Comparison of ENCODE assay signal across 8 cellular contexts in the genomic region with DNA sequence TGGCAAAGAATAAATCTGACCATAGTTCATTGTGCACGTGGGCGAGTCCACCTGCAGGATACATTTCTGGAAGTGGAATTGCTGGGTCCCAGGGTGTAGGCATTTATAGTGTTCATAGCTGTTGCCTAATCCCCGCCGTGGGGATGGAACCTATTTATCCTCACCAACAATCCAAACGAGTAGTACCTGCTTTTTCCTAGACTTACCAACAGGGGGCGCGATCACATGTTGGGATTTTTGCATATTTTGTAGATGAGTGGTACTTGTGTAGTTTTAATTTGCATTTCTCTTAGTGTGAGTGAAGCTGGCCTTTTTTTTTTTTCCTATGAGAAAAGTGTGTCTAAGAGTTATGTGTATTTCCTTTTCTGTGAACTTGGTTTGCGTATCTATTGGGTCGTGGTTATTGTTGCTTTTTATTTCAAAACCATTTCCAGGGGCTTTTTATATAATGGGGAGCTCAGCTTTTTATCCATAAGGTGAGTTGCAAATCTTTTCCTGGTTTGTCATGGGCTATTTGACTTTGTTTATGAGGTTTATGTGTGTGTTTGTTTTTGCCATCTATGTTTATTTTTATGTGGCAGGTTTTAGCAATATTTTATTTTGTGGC.
DNase-seq lines count a peak whose midpoint lies in the region; ATAC-seq and TF ChIP-seq lines count a peak whose summit lies in the region.

No MANE protein-coding gene starts in this region.

- H3K79me2 ChIP-seq in GM23338 (replicated peaks; ENCODE audit: insufficient read depth) = no peaks in the 10 kb centered on the region

- H3K4me1 Mint-ChIP-seq in GM23338 = peaks cover 8% of the 10 kb centered on the region

- H3K9me3 Mint-ChIP-seq in GM23338 = peaks cover 7% of the 10 kb centered on the region

- peak; percentile 84 to 95 for TF ChIP-seq CTCF in GM23338 (conservative IDR thresholded peaks at IDR 0.05; ENCODE audit: low read depth in 2 of 2)

- no peaks in the 10 kb centered on the region for H4K20me1 ChIP-seq in GM23338 (replicated peaks; ENCODE audit: insufficient read depth)

- peaks cover 6% of the 10 kb centered on the region for H3K36me3 Mint-ChIP-seq in GM23338 (ENCODE audit: low read depth)

- H3K9me2 ChIP-seq in GM23338 (ENCODE audit: insufficient read depth) = no peaks in the 10 kb centered on the region

- DNase-seq in AG08396 (ENCODE audit: low spot score) = peak; percentile 73
- DNase-seq in GM23338 (ENCODE audit: low spot score) = peak; percentile 81
- DNase-seq in NCI-H82 treated with DMSO at 0.1 percent for 48 hours (lab: John Stamatoyannopoulos, UW; ENCODE audit: unreplicated experiment) = peak; percentile 44
- DNase-seq in activated CD8-positive, alpha-beta memory T cell treated with anti-CD3 and anti-CD28 coated beads for 1 hour (ENCODE audit: extremely low read depth in 1 of 2, low read depth in 1 of 2) = peak; percentile 37 to 42
- DNase-seq in effector memory CD4-positive, alpha-beta T cell = peak; percentile 25 to 51 (median 27)
- peak; percentile 56 for DNase-seq in midbrain (lab: John Stamatoyannopoulos, UW)
- DNase-seq in stimulated activated CD8-positive, alpha-beta memory T cell treated with anti-CD3 and anti-CD28 coated beads, Interleukin-4, amount 100 ng/mL, for 4 hours (ENCODE audit: low read depth in 2 of 2, low spot score in 1 of 2) = peak; percentile 24 to 49

- no peak overlapping the region for H3K27ac Mint-ChIP-seq in GM23338

- H3K36me3 ChIP-seq in GM23338 (ENCODE audit: insufficient read depth) = no peaks in the 10 kb centered on the region
- H3K36me3 ChIP-seq in effector memory CD4-positive, alpha-beta T cell (ENCODE audit: control insufficient read depth, insufficient read depth, low read length) = no peaks in the 10 kb centered on the region

- H3K4me3 Mint-ChIP-seq in GM23338 = no peak overlapping the region

- H3K27me3 Mint-ChIP-seq in GM23338 (ENCODE audit: insufficient read depth, low read depth, poor library complexity) = peaks cover 35% of the 10 kb centered on the region

- H2AFZ ChIP-seq in GM23338 = no peak overlapping the region

- H3K27me3 ChIP-seq in GM23338 (ENCODE audit: insufficient read depth) = no peaks in the 10 kb centered on the region
- no peaks in the 10 kb centered on the region for H3K27me3 ChIP-seq in effector memory CD4-positive, alpha-beta T cell (replicated peaks; ENCODE audit: control insufficient read depth, insufficient read depth, low read length, poor library complexity, severe bottlenecking)

- ATAC-seq in GM23338 (no peak; the same call in 1 of the 3 replicates), GM21390 (IDR thresholded peaks at IDR 0.05; ENCODE audit: unreplicated experiment) (no peak)

- no peaks in the 10 kb centered on the region for H3F3A ChIP-seq in GM23338 (replicated peaks; ENCODE audit: low read depth)

- peaks cover 4% of the 10 kb centered on the region; the same call in 1 of the 2 replicates for H3K4me1 ChIP-seq in GM23338 (ENCODE audit: insufficient read depth)
- no peaks in the 10 kb centered on the region for H3K4me1 ChIP-seq in effector memory CD4-positive, alpha-beta T cell (ENCODE audit: control insufficient read depth, insufficient read depth, low read length, poor library complexity, severe bottlenecking)

- no peak overlapping the region for H3K4me2 ChIP-seq in GM23338

- no peak overlapping the region for H3K27ac ChIP-seq in GM23338 (ENCODE audit: low read depth)
- no peak overlapping the region for H3K27ac ChIP-seq in effector memory CD4-positive, alpha-beta T cell (ENCODE audit: insufficient read depth, low read length, poor library complexity, severe bottlenecking)

- no peak overlapping the region for H3K4me3 ChIP-seq in GM23338
- H3K4me3 ChIP-seq in effector memory CD4-positive, alpha-beta T cell (ENCODE audit: insufficient read depth, low read depth, low read length, poor library complexity, severe bottlenecking) = no peak overlapping the region

- no peaks in the 10 kb centered on the region for H3K9me3 ChIP-seq in effector memory CD4-positive, alpha-beta T cell (ENCODE audit: control insufficient read depth, low read length)

TF ChIP-seq in GM23338, 12 proteins besides CTCF, POLR2A, EP300 and RAD21:
- TF ChIP-seq CREB1 (CRISPR knock-in tag; IDR thresholded peaks at IDR 0.05; ENCODE audit: low read depth) (no peak), POLR2AphosphoS5 (IDR thresholded peaks at IDR 0.05; ENCODE audit: low read depth) (no peak), JUNB (IDR thresholded peaks at IDR 0.05; ENCODE audit: unreplicated experiment) (no peak), NANOG (IDR thresholded peaks at IDR 0.05; ENCODE audit: borderline replicate concordance) (no peak), ZNF331 (CRISPR knock-in tag; IDR thresholded peaks at IDR 0.05; ENCODE audit: low read depth) (no peak), EZH2phosphoT487 (IDR thresholded peaks at IDR 0.05; ENCODE audit: unreplicated experiment) (no peak), STAT1 (IDR thresholded peaks at IDR 0.05; ENCODE audit: unreplicated experiment) (no peak)
- TF ChIP-seq, protein P1, sequence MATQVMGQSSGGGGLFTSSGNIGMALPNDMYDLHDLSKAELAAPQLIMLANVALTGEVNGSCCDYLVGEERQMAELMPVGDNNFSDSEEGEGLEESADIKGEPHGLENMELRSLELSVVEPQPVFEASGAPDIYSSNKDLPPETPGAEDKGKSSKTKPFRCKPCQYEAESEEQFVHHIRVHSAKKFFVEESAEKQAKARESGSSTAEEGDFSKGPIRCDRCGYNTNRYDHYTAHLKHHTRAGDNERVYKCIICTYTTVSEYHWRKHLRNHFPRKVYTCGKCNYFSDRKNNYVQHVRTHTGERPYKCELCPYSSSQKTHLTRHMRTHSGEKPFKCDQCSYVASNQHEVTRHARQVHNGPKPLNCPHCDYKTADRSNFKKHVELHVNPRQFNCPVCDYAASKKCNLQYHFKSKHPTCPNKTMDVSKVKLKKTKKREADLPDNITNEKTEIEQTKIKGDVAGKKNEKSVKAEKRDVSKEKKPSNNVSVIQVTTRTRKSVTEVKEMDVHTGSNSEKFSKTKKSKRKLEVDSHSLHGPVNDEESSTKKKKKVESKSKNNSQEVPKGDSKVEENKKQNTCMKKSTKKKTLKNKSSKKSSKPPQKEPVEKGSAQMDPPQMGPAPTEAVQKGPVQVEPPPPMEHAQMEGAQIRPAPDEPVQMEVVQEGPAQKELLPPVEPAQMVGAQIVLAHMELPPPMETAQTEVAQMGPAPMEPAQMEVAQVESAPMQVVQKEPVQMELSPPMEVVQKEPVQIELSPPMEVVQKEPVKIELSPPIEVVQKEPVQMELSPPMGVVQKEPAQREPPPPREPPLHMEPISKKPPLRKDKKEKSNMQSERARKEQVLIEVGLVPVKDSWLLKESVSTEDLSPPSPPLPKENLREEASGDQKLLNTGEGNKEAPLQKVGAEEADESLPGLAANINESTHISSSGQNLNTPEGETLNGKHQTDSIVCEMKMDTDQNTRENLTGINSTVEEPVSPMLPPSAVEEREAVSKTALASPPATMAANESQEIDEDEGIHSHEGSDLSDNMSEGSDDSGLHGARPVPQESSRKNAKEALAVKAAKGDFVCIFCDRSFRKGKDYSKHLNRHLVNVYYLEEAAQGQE (IDR thresholded peaks at IDR 0.05; ENCODE audit: unreplicated experiment) = no peak

Comparison
In these comparisons a context has a peak if more than half of its experiments do, and no peak if none do; other contexts are left out.
1. DNase-seq: peak in every context shown above with its lines; median percentile 81 in GM23338; 73 in AG08396; 56 in midbrain; 44 in NCI-H82 treated with DMSO at 0.1 percent for 48 hours; 40 in activated CD8-positive, alpha-beta memory T cell treated with anti-CD3 and anti-CD28 coated beads for 1 hour; 36 in stimulated activated CD8-positive, alpha-beta memory T cell treated with anti-CD3 and anti-CD28 coated beads, Interleukin-4, amount 100 ng/mL, for 4 hours; 27 in effector memory CD4-positive, alpha-beta T cell.